1 cellular context compared by ENCODE assay signal in genomic region chr19:43766755-43767043, GRCh38.
TF ChIP-seq lines count a peak whose summit lies in the region.

No MANE protein-coding gene starts in this region.

TF ChIP-seq in GM23338, 12 proteins besides CTCF, POLR2A, EP300 and RAD21 (continued from another document):
- TF ChIP-seq CREB1 (CRISPR knock-in tag; IDR thresholded peaks at IDR 0.05; ENCODE audit: low read depth), result no peak
- no peak for TF ChIP-seq POLR2AphosphoS5 (IDR thresholded peaks at IDR 0.05; ENCODE audit: low read depth)
- TF ChIP-seq STAT1 (IDR thresholded peaks at IDR 0.05; ENCODE audit: unreplicated experiment), result no peak
- TF ChIP-seq REST (IDR thresholded peaks at IDR 0.05; ENCODE audit: unreplicated experiment), result no peak
- TF ChIP-seq ZNF114 (CRISPR knock-in tag; IDR thresholded peaks at IDR 0.05), result no peak
- TF ChIP-seq JUNB (IDR thresholded peaks at IDR 0.05; ENCODE audit: unreplicated experiment), result no peak
- TF ChIP-seq, protein P1, sequence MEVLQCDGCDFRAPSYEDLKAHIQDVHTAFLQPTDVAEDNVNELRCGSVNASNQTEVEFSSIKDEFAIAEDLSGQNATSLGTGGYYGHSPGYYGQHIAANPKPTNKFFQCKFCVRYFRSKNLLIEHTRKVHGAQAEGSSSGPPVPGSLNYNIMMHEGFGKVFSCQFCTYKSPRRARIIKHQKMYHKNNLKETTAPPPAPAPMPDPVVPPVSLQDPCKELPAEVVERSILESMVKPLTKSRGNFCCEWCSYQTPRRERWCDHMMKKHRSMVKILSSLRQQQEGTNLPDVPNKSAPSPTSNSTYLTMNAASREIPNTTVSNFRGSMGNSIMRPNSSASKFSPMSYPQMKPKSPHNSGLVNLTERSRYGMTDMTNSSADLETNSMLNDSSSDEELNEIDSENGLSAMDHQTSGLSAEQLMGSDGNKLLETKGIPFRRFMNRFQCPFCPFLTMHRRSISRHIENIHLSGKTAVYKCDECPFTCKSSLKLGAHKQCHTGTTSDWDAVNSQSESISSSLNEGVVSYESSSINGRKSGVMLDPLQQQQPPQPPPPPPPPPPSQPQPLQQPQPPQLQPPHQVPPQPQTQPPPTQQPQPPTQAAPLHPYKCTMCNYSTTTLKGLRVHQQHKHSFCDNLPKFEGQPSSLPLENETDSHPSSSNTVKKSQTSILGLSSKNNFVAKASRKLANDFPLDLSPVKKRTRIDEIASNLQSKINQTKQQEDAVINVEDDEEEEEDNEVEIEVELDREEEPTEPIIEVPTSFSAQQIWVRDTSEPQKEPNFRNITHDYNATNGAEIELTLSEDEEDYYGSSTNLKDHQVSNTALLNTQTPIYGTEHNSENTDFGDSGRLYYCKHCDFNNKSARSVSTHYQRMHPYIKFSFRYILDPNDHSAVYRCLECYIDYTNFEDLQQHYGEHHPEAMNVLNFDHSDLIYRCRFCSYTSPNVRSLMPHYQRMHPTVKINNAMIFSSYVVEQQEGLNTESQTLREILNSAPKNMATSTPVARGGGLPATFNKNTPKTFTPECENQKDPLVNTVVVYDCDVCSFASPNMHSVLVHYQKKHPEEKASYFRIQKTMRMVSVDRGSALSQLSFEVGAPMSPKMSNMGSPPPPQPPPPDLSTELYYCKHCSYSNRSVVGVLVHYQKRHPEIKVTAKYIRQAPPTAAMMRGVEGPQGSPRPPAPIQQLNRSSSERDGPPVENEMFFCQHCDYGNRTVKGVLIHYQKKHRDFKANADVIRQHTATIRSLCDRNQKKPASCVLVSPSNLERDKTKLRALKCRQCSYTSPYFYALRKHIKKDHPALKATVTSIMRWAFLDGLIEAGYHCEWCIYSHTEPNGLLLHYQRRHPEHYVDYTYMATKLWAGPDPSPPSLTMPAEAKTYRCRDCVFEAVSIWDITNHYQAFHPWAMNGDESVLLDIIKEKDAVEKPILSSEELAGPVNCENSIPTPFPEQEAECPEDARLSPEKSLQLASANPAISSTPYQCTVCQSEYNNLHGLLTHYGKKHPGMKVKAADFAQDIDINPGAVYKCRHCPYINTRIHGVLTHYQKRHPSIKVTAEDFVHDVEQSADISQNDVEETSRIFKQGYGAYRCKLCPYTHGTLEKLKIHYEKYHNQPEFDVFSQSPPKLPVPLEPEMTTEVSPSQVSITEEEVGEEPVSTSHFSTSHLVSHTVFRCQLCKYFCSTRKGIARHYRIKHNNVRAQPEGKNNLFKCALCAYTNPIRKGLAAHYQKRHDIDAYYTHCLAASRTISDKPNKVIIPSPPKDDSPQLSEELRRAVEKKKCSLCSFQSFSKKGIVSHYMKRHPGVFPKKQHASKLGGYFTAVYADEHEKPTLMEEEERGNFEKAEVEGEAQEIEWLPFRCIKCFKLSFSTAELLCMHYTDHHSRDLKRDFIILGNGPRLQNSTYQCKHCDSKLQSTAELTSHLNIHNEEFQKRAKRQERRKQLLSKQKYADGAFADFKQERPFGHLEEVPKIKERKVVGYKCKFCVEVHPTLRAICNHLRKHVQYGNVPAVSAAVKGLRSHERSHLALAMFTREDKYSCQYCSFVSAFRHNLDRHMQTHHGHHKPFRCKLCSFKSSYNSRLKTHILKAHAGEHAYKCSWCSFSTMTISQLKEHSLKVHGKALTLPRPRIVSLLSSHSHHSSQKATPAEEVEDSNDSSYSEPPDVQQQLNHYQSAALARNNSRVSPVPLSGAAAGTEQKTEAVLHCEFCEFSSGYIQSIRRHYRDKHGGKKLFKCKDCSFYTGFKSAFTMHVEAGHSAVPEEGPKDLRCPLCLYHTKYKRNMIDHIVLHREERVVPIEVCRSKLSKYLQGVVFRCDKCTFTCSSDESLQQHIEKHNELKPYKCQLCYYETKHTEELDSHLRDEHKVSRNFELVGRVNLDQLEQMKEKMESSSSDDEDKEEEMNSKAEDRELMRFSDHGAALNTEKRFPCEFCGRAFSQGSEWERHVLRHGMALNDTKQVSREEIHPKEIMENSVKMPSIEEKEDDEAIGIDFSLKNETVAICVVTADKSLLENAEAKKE (CRISPR knock-in tag; IDR thresholded peaks at IDR 0.05), result no peak
